18 cellular contexts compared by ENCODE assay signal in the genomic region with DNA sequence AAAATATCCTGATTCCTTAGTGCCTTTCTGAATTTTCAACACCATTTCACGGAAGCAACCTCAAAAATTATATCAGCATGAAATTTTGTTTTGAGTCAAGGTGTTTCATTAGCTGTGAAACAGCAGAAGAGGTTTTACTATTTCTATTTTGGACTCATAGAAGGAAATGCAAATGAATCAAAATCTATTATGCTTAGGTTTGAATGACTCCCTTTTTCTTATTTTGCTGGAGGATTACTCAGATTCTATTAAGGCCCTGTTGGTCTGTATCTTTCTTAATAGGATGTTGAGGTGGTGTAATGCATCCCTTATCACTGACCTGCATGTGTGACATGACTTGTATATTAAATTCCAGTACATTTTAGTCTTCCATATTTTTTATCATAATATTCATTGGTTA.
DNase-seq lines count a peak whose midpoint lies in the region; ATAC-seq and TF ChIP-seq lines count a peak whose summit lies in the region.
"Had no signal": no experiment of that assay in that cellular context is flagged by ENCODE, and none has a peak within 500 bp of the region (broad histone marks: within the 10 kb centered on the region; RNA-seq: fewer than 3 reads in every experiment).

No MANE protein-coding gene starts in this region.

- no peak for TF ChIP-seq POLR2A in ovary (IDR thresholded peaks at IDR 0.05)

- DNase-seq in dorsolateral prefrontal cortex (no peak), ecto neural progenitor cell (ENCODE audit: low spot score) (no peak), ovary (no peak), NCI-H748 (lab: John Stamatoyannopoulos, UW; ENCODE audit: unreplicated experiment) (no peak)
- DNase-seq: AML-193, Caco-2, DMS53, Karpas-422, MM.1S, NCI-H1105, NCI-H1694 treated with DMSO at 0.1 percent for 48 hours, NCI-H345, NCI-H748 treated with DMSO at 0.1 percent for 48 hours, T-helper 9 cell had no signal

- no peaks in the 10 kb centered on the region for H3K4me1 ChIP-seq in ovary (ENCODE audit: insufficient read depth)
- H3K4me1 ChIP-seq: Caco-2 had no signal

- TF ChIP-seq EP300 in ovary (IDR thresholded peaks at IDR 0.05) = no peak

- H3K27me3 ChIP-seq in dorsolateral prefrontal cortex (no peaks in the 10 kb centered on the region), ovary (no peaks in the 10 kb centered on the region)

- no peak for TF ChIP-seq CTCF in dorsolateral prefrontal cortex (IDR thresholded peaks at IDR 0.05 in 54 of 56, conservative IDR thresholded peaks at IDR 0.05 in 2 of 56; ENCODE audit: low read depth in 1 of 56, partially characterized antibody in 56 of 56)
- TF ChIP-seq CTCF in ovary (IDR thresholded peaks at IDR 0.05) = no peak

- ATAC-seq in GM18511 (IDR thresholded peaks at IDR 0.05; ENCODE audit: unreplicated experiment) (peak; percentile 39), GM19395 (IDR thresholded peaks at IDR 0.05; ENCODE audit: unreplicated experiment) (peak; percentile 43), HG02981 (IDR thresholded peaks at IDR 0.05; ENCODE audit: unreplicated experiment) (peak; percentile 42)

- H3K27ac ChIP-seq in dorsolateral prefrontal cortex (peak overlapping the region in 30 of 59 donors; percentile 1 to 74 (median 40)), ovary (no peak overlapping the region)
- H3K27ac ChIP-seq: RWPE1 had no signal

- no peak overlapping the region for H3K4me3 ChIP-seq in dorsolateral prefrontal cortex
- H3K4me3 ChIP-seq in ovary = no peak overlapping the region

- H3K36me3 ChIP-seq in ovary = no peaks in the 10 kb centered on the region

- 74 to 91% (median 85%) methylated on average over 1 of the region's 1 CpG for WGBS in ovary, 3 donors

- no peaks in the 10 kb centered on the region for H3K9me3 ChIP-seq in ovary
- H3K9me3 ChIP-seq: Caco-2 had no signal

- intact Hi-C loops in dorsolateral prefrontal cortex (cut with DNase I) = no loop called here
- intact Hi-C loops in ovary (cut with DNase I) = no loop called here

Comparison
In these comparisons a context has a peak if more than half of its experiments do, and no peak if none do; other contexts are left out.
1. H3K27ac ChIP-seq: peak in dorsolateral prefrontal cortex (30 of 59); none in ovary (0 of 2).
2. Peak in every context shown above with its lines, with median percentiles within 50 percentile points of each other: ATAC-seq.